ENCODE assay signal across 9 cellular contexts in the genomic region with DNA sequence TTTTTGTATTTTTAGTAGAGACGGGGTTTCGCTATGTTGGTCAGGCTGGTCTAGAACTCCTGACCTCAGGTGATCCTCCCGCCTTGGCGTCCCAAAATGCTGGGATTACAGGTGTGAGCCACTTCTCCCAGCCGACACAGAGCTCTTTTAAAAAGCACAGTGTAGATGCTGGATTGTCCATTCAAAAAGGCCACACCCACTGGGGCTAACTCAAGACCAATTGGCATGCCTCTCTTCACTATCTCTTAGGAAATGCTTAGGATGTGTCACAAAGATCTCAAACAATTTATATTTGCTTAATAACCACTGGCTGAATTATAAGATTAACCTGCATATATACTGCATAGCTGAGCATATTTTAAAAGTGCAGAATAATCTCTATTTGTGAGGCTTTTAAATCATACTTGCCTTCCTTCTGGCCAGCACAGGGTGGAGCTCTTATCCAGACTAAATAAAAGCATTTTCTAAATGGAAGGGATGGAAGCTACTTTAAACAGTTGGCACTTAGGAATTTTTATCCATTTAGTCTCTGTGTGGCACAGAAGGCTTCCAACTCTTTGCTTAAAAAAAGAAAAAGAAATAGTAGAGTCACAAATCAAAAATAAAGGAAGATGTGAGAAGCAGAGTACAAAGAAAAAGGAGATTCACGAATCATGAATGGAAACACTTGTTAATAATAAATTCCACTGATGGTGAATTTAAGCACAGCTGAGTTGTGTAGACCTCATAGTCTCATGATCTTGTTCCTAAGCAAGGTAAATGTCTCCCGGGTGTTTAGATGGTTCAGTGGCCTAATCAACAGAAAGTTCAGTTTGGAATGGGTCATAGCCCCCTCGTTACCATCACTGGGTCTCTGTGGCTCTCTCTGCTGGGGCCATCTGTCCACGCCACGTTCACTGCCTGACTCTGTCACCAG. TPM values are rescaled to one million over a fixed set of nuclear protein-coding genes. Genes with fewer than 3 reads are reported as not detected.
A peak's percentile ranks its signal among the peaks of the same experiment; 100 is the strongest.
DNase-seq lines count a peak whose midpoint lies in the region; ATAC-seq, FAIRE-seq and TF ChIP-seq lines count a peak whose summit lies in the region.
"Had no signal": no experiment of that assay in that cellular context is flagged by ENCODE, and none has a peak within 500 bp of the region (broad histone marks: within the 10 kb centered on the region; RNA-seq: fewer than 3 reads in every experiment).

No MANE protein-coding gene starts in this region.

- H3K27me3 Mint-ChIP-seq in glutamatergic neuron (ENCODE audit: unreplicated experiment): peaks cover 2% of the 10 kb centered on the region

- no peak overlapping the region for H3K4me3 Mint-ChIP-seq in glutamatergic neuron (ENCODE audit: unreplicated experiment)

- no peak for TF ChIP-seq POLR2A in GM12891 (IDR thresholded peaks at IDR 0.05; ENCODE audit: low read depth, low read length)

- no peak for FAIRE-seq in GM12891 (lab: Jason Lieb, UNC)

- no peak for DNase-seq in AG09319 (ENCODE audit: extremely low read depth, low read depth)
- DNase-seq in GM10248 (ENCODE audit: extremely low spot score): no peak
- peak; percentile 66 for DNase-seq in RKO (ENCODE audit: low spot score)
- DNase-seq in glutamatergic neuron: no peak
- DNase-seq in activated CD4-positive, CD25-positive, alpha-beta regulatory T cell (lab: John Stamatoyannopoulos, UW): no peak
- no peak for DNase-seq in GM12891 (ENCODE audit: insufficient read length, low spot score)
- DNase-seq: left ventricle myocardium superior had no signal

- ATAC-seq in GM18870 (IDR thresholded peaks at IDR 0.05; ENCODE audit: unreplicated experiment): no peak
- no peak for ATAC-seq in GM21717 (IDR thresholded peaks at IDR 0.05; ENCODE audit: unreplicated experiment)
- ATAC-seq: left ventricle myocardium superior had no signal

- no peaks in the 10 kb centered on the region for H3K36me3 Mint-ChIP-seq in glutamatergic neuron (ENCODE audit: unreplicated experiment)

- CTCF ChIA-PET in GM10248 (lab: Yijun Ruan, JAX): no interaction called here

- POLR2A ChIA-PET in GM10248 (lab: Yijun Ruan, JAX): interaction anchor here (0.6 kb wide), 1 partner anchor 126 kb away, joined by 7 read pairs; no protein-coding TSS in a partner anchor

- H3K9me3 Mint-ChIP-seq in glutamatergic neuron (ENCODE audit: unreplicated experiment): no peaks in the 10 kb centered on the region

- TF ChIP-seq CTCF in AG09319 (IDR thresholded peaks at IDR 0.05; ENCODE audit: low read depth, low read length): peak; percentile 10
- TF ChIP-seq CTCF in GM10248 (IDR thresholded peaks at IDR 0.05; ENCODE audit: control extremely low read depth, extremely low read depth, low read depth, missing control alignments): peak; percentile 5
- no peak for TF ChIP-seq CTCF in glutamatergic neuron (IDR thresholded peaks at IDR 0.05; ENCODE audit: partially characterized antibody, unreplicated experiment)

- peaks cover 17% of the 10 kb centered on the region for H3K4me1 Mint-ChIP-seq in glutamatergic neuron (ENCODE audit: low read depth, unreplicated experiment)

- H3K27ac Mint-ChIP-seq in glutamatergic neuron (ENCODE audit: unreplicated experiment): peak overlapping the region; percentile 13

TF ChIP-seq in GM12891, 5 proteins besides CTCF, POLR2A, EP300 and RAD21:
- TF ChIP-seq POLR2AphosphoS5 (IDR thresholded peaks at IDR 0.05; ENCODE audit: low read depth, low read length): no peak
- TF ChIP-seq SPI1 (IDR thresholded peaks at IDR 0.05; ENCODE audit: low read depth, low read length): no peak
- no peak for TF ChIP-seq PAX5 (IDR thresholded peaks at IDR 0.05; ENCODE audit: insufficient read depth, low read length, severe bottlenecking)
- no peak for TF ChIP-seq POU2F2 (IDR thresholded peaks at IDR 0.05; ENCODE audit: low read depth, low read length)
- TF ChIP-seq TAF1 (IDR thresholded peaks at IDR 0.05; ENCODE audit: low read depth, low read length): no peak

RNA-seq across cellular contexts. Expression of a gene that starts 22.4 kb away (rescaled TPM):
- 0.76 TPM for total RNA-seq in glutamatergic neuron (ENCODE audit: unreplicated experiment)
- not detected for polyA plus RNA-seq in GM12891 (2012; ENCODE audit: low read depth, missing spikeins)
- total RNA-seq: left ventricle myocardium superior had no signal

RNA-seq across cellular contexts. Expression of a gene that starts 27.7 kb away (rescaled TPM):
- total RNA-seq in glutamatergic neuron (ENCODE audit: unreplicated experiment): not detected
- polyA plus RNA-seq in GM12891 (2012; ENCODE audit: low read depth, missing spikeins): not detected
- total RNA-seq: left ventricle myocardium superior had no signal

RNA-seq across cellular contexts. Expression of a gene that starts 44.0 kb away (rescaled TPM):
- not detected for total RNA-seq in glutamatergic neuron (ENCODE audit: unreplicated experiment)
- polyA plus RNA-seq in GM12891 (2012; ENCODE audit: low read depth, missing spikeins): not detected
- total RNA-seq: left ventricle myocardium superior had no signal
